ENCODE assay signal across 1 cellular context in genomic region chr3:102480139-102480538, GRCh38.
TF ChIP-seq lines count a peak whose summit lies in the region.

No MANE protein-coding gene starts in this region.

TF ChIP-seq in H1, 55 proteins besides CTCF, POLR2A, EP300 and RAD21 (continued from another document):
- TF ChIP-seq CEBPB (IDR thresholded peaks at IDR 0.05; ENCODE audit: low read depth, low read length) = no peak
- no peak for TF ChIP-seq FOSL1 (IDR thresholded peaks at IDR 0.05; ENCODE audit: insufficient read depth, low read depth, low read length)
- TF ChIP-seq RXRA (IDR thresholded peaks at IDR 0.05; ENCODE audit: insufficient read depth, low read depth, low read length) = no peak
- TF ChIP-seq ATF2 (IDR thresholded peaks at IDR 0.05; ENCODE audit: low read length) = no peak
- TF ChIP-seq SUZ12 (IDR thresholded peaks at IDR 0.05; ENCODE audit: low read length) = no peak
- no peak for TF ChIP-seq CREB1 (IDR thresholded peaks at IDR 0.05)
- TF ChIP-seq KDM4A (IDR thresholded peaks at IDR 0.05; ENCODE audit: low read depth, low read length, severe bottlenecking) = no peak
- TF ChIP-seq HDAC6 (IDR thresholded peaks at IDR 0.05; ENCODE audit: low read depth, low read length) = no peak
- no peak for TF ChIP-seq NANOG (IDR thresholded peaks at IDR 0.05; ENCODE audit: insufficient read depth, low read depth, low read length, poor library complexity, severe bottlenecking)
- TF ChIP-seq YY1 (IDR thresholded peaks at IDR 0.05; ENCODE audit: low read depth, low read length) = no peak
- TF ChIP-seq POU5F1 (IDR thresholded peaks at IDR 0.05; ENCODE audit: low read depth, low read length) = no peak
- no peak for TF ChIP-seq ZNF274 (IDR thresholded peaks at IDR 0.05; ENCODE audit: borderline replicate concordance, extremely low read depth, low read length)
- no peak for TF ChIP-seq PHF8 (conservative IDR thresholded peaks at IDR 0.05; ENCODE audit: low read depth, low read length)
